In the genomic region with DNA sequence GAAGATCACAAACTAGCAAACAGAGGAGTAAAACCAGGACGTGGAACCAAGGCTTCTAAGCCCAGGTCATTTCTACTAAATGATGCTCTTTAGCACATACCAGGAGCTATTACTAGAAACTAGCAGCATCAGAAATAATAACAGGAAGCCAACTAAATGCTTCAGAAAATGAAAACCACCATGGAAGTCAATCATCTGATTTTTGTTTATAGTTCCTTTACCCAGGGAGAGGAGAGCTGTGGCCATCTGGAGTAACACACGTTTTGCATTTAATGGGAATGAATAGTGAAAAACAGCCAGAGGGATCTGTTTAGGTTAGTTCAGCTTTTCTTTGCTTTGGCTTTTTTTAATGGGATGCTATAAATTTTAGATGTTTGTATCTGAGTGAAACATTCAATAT, we compare ENCODE assay signal across 18 cellular contexts.
A peak's percentile ranks its signal among the peaks of the same experiment; 100 is the strongest.
DNase-seq lines count a peak whose midpoint lies in the region; ATAC-seq, FAIRE-seq and TF ChIP-seq lines count a peak whose summit lies in the region.
"Had no signal": no experiment of that assay in that cellular context is flagged by ENCODE, and none has a peak within 500 bp of the region (broad histone marks: within the 10 kb centered on the region; RNA-seq: fewer than 3 reads in every experiment).

No MANE protein-coding gene starts in this region.

- intact Hi-C loops in MCF 10A (cut with micrococcal nuclease): no loop called here

- H3K27ac Mint-ChIP-seq in astrocyte (ENCODE audit: unreplicated experiment) (no peak overlapping the region), MCF 10A (ENCODE audit: low read depth, unreplicated experiment) (no peak overlapping the region)

- H3K9me3 ChIP-seq in astrocyte (ENCODE audit: insufficient read depth, low read depth, low read length): no peaks in the 10 kb centered on the region

- H3K4me2 ChIP-seq in astrocyte (ENCODE audit: low read length): no peak overlapping the region

- no peaks in the 10 kb centered on the region for H3K27me3 ChIP-seq in astrocyte (ENCODE audit: insufficient read depth, low read length)

- H2AFZ ChIP-seq in astrocyte (ENCODE audit: low read depth, low read length): no peak overlapping the region

- DNase-seq in AG09319 (ENCODE audit: extremely low read depth, low read depth): peak; percentile 44
- DNase-seq in NCI-H1694 (lab: John Stamatoyannopoulos, UW): peak; percentile 15
- peak; percentile 4 for DNase-seq in astrocyte (ENCODE audit: low read depth)
- peak; percentile 18 for DNase-seq in fibroblast of the conjunctiva (ENCODE audit: low read depth)
- no peak for DNase-seq in GM19239 (ENCODE audit: insufficient read length, low spot score)
- no peak for DNase-seq in MCF 10A (ENCODE audit: unreplicated experiment)
- DNase-seq in COLO829 (ENCODE audit: low spot score): no peak
- DNase-seq: C1 segment of cervical spinal cord, COR-L47, DMS53, MV-4-11, NCI-H1417, NCI-H2029, SHP77 treated with DMSO at 0.1 percent for 48 hours had no signal

- no TSS peak for BruUV-seq in MCF 10A (replicated peaks; lab: Mats Ljungman, UMichigan)

- no peaks in the 10 kb centered on the region for H3K36me3 ChIP-seq in astrocyte (ENCODE audit: insufficient read depth, low read length)

- TF ChIP-seq CTCF in AG09319 (IDR thresholded peaks at IDR 0.05; ENCODE audit: low read depth, low read length): no peak
- TF ChIP-seq CTCF in astrocyte (IDR thresholded peaks at IDR 0.05; ENCODE audit: insufficient read depth, low read depth, low read length): no peak
- TF ChIP-seq CTCF in MCF 10A (IDR thresholded peaks at IDR 0.05; ENCODE audit: unreplicated experiment): no peak

- H3K36me3 Mint-ChIP-seq in astrocyte (ENCODE audit: low read depth, unreplicated experiment) (no peaks in the 10 kb centered on the region), MCF 10A (ENCODE audit: insufficient read depth, unreplicated experiment) (no peaks in the 10 kb centered on the region)

- H3K4me1 Mint-ChIP-seq in astrocyte (ENCODE audit: low read depth, unreplicated experiment) (no peaks in the 10 kb centered on the region), MCF 10A (ENCODE audit: insufficient read depth, unreplicated experiment) (no peaks in the 10 kb centered on the region)

- no peak overlapping the region for H3K4me3 ChIP-seq in astrocyte (ENCODE audit: insufficient read depth, low read depth, low read length)

- H3K4me1 ChIP-seq in astrocyte (ENCODE audit: insufficient read depth, low read length): no peaks in the 10 kb centered on the region

- peaks cover 10% of the 10 kb centered on the region for H3K27me3 Mint-ChIP-seq in astrocyte (ENCODE audit: low read depth, unreplicated experiment)
- peaks cover 49% of the 10 kb centered on the region for H3K27me3 Mint-ChIP-seq in MCF 10A (ENCODE audit: insufficient read depth, unreplicated experiment)

- H3K9me3 Mint-ChIP-seq in astrocyte (ENCODE audit: unreplicated experiment): peaks cover 3% of the 10 kb centered on the region
- H3K9me3 Mint-ChIP-seq in MCF 10A (ENCODE audit: unreplicated experiment): no peaks in the 10 kb centered on the region

- CTCF ChIA-PET in MCF 10A (lab: Yijun Ruan, JAX): no interaction called here

- H3K4me3 Mint-ChIP-seq in astrocyte (ENCODE audit: unreplicated experiment) (no peak overlapping the region), MCF 10A (ENCODE audit: unreplicated experiment) (no peak overlapping the region)

- H3K27ac ChIP-seq in astrocyte (ENCODE audit: low read depth, low read length): no peak overlapping the region
- H3K27ac ChIP-seq: HL-60 had no signal

- POLR2A ChIA-PET in MCF 10A (lab: Yijun Ruan, JAX): interaction anchor here (0.6 kb wide), 1 partner anchor 10 kb away, joined by 3 read pairs; no protein-coding TSS in a partner anchor

- H3K9ac ChIP-seq in astrocyte (ENCODE audit: low read length): no peak overlapping the region

- FAIRE-seq in astrocyte (lab: Jason Lieb, UNC) (no peak), GM19239 (lab: Jason Lieb, UNC) (no peak)
- FAIRE-seq: RCC 7860 had no signal

- no peaks in the 10 kb centered on the region for H3K79me2 ChIP-seq in astrocyte (ENCODE audit: insufficient read depth, low read length)

- ATAC-seq in GM19467 (IDR thresholded peaks at IDR 0.05; ENCODE audit: unreplicated experiment): no peak
- ATAC-seq: HCT116 had no signal

- H4K20me1 ChIP-seq in astrocyte (ENCODE audit: insufficient read depth, low read length): no peaks in the 10 kb centered on the region

Comparison
In these comparisons a context has a peak if more than half of its experiments do, and no peak if none do; other contexts are left out.
1. DNase-seq: peak in AG09319 (single experiment), NCI-H1694 (single experiment), astrocyte (single experiment) and fibroblast of the conjunctiva (single experiment); none in GM19239 (single experiment), MCF 10A (single experiment) and COLO829 (single experiment).